In genomic region chr21:46393451-46393940, GRCh38 we compare ENCODE assay signal across 11 cellular contexts.
DNase-seq lines count a peak whose midpoint lies in the region; ATAC-seq and TF ChIP-seq lines count a peak whose summit lies in the region.
"Had no signal": no experiment of that assay in that cellular context is flagged by ENCODE, and none has a peak within 500 bp of the region (broad histone marks: within the 10 kb centered on the region; RNA-seq: fewer than 3 reads in every experiment).

No MANE protein-coding gene starts in this region.

- H3K4me3 ChIP-seq in endodermal cell (ENCODE audit: low read length): no peak overlapping the region

- H3K9ac ChIP-seq in endodermal cell (ENCODE audit: extremely low read depth, low read length, poor library complexity, severe bottlenecking): no peak overlapping the region

- DNase-seq in stimulated activated naive CD8-positive, alpha-beta T cell treated with anti-CD3 and anti-CD28 coated beads, Interleukin-15, amount 100 ng/mL, for 72 hours: no peak
- no peak for DNase-seq in stimulated activated naive CD8-positive, alpha-beta T cell treated with anti-CD3 and anti-CD28 coated beads, Interleukin-15, Interleukin-2, amounts not matched to agents 100 U/mL and 50 U/mL, for 24 hours
- DNase-seq in endodermal cell (no peak), nephron progenitor cell (no peak), kidney tubule cell (ENCODE audit: low spot score) (no peak)
- DNase-seq in activated naive CD4-positive, alpha-beta T cell treated with anti-CD3 and anti-CD28 coated beads, Interleukin-2, amount 10 ng/mL, durations not matched to agents 7 days and 5 days: no peak
- DNase-seq in CD4-positive, alpha-beta T cell: no peak
- DNase-seq: DND-41; stimulated activated CD4-positive, alpha-beta T cell treated with anti-CD3 and anti-CD28 coated beads, Interleukin-15, amount 100 ng/mL, for 24 hours had no signal

- no peak for ATAC-seq in stimulated activated naive CD8-positive, alpha-beta T cell treated with anti-CD3 and anti-CD28 coated beads, Interleukin-15, amount 100 ng/mL, for 72 hours
- ATAC-seq in stimulated activated naive CD8-positive, alpha-beta T cell treated with anti-CD3 and anti-CD28 coated beads, Interleukin-15, Interleukin-2, amounts not matched to agents 100 U/mL and 50 U/mL, for 24 hours: no peak
- no peak for ATAC-seq in HG02970 (IDR thresholded peaks at IDR 0.05; ENCODE audit: low FRiP score, unreplicated experiment)
- no peak for ATAC-seq in CD4-positive, alpha-beta T cell (ENCODE audit: poor library complexity)

- H3K4me3 Mint-ChIP-seq in stimulated activated naive CD8-positive, alpha-beta T cell treated with anti-CD3 and anti-CD28 coated beads, Interleukin-15, amount 100 ng/mL, for 72 hours: no peak overlapping the region
- H3K4me3 Mint-ChIP-seq in endodermal cell: no peak overlapping the region
- H3K4me3 Mint-ChIP-seq in nephron progenitor cell: no peak overlapping the region
- no peak overlapping the region for H3K4me3 Mint-ChIP-seq in activated naive CD4-positive, alpha-beta T cell treated with anti-CD3 and anti-CD28 coated beads, Interleukin-2, amount 10 ng/mL, durations not matched to agents 7 days and 5 days
- no peak overlapping the region for H3K4me3 Mint-ChIP-seq in CD4-positive, alpha-beta T cell
- H3K4me3 Mint-ChIP-seq: neural crest cell had no signal

- no peak for TF ChIP-seq CTCF in endodermal cell (conservative IDR thresholded peaks at IDR 0.05)
- TF ChIP-seq CTCF in nephron progenitor cell (IDR thresholded peaks at IDR 0.05): no peak
- no peak for TF ChIP-seq CTCF in CD4-positive, alpha-beta T cell (IDR thresholded peaks at IDR 0.05)

- peaks cover 46% of the 10 kb centered on the region for H3K36me3 ChIP-seq in endodermal cell (ENCODE audit: control insufficient read depth, insufficient read depth, low read length)

- no peaks in the 10 kb centered on the region for H3K27me3 ChIP-seq in endodermal cell (ENCODE audit: control insufficient read depth, insufficient read depth, low read length, poor library complexity, severe bottlenecking)
- H3K27me3 ChIP-seq in CD4-positive, alpha-beta T cell (ENCODE audit: control insufficient read depth, insufficient read depth, low read length): no peaks in the 10 kb centered on the region

- H3K4me1 Mint-ChIP-seq in stimulated activated naive CD8-positive, alpha-beta T cell treated with anti-CD3 and anti-CD28 coated beads, Interleukin-15, amount 100 ng/mL, for 72 hours: no peaks in the 10 kb centered on the region
- no peaks in the 10 kb centered on the region for H3K4me1 Mint-ChIP-seq in endodermal cell
- H3K4me1 Mint-ChIP-seq in nephron progenitor cell: peaks cover 42% of the 10 kb centered on the region
- no peaks in the 10 kb centered on the region for H3K4me1 Mint-ChIP-seq in activated naive CD4-positive, alpha-beta T cell treated with anti-CD3 and anti-CD28 coated beads, Interleukin-2, amount 10 ng/mL, durations not matched to agents 7 days and 5 days
- no peaks in the 10 kb centered on the region for H3K4me1 Mint-ChIP-seq in CD4-positive, alpha-beta T cell (ENCODE audit: low read depth)

- WGBS in endodermal cell (ENCODE audit: insufficient coverage in 1 of 2, insufficient read length in 1 of 2), 2 experiments: 91 to 94% methylated on average over 10 to 19 of the region's 19 CpGs

- H3K27me3 Mint-ChIP-seq in stimulated activated naive CD8-positive, alpha-beta T cell treated with anti-CD3 and anti-CD28 coated beads, Interleukin-15, amount 100 ng/mL, for 72 hours: no peaks in the 10 kb centered on the region
- H3K27me3 Mint-ChIP-seq in endodermal cell (ENCODE audit: insufficient read depth) (no peaks in the 10 kb centered on the region), nephron progenitor cell (ENCODE audit: low read depth, poor library complexity) (no peaks in the 10 kb centered on the region)
- H3K27me3 Mint-ChIP-seq in activated naive CD4-positive, alpha-beta T cell treated with anti-CD3 and anti-CD28 coated beads, Interleukin-2, amount 10 ng/mL, durations not matched to agents 7 days and 5 days: no peaks in the 10 kb centered on the region
- H3K27me3 Mint-ChIP-seq in CD4-positive, alpha-beta T cell: no peaks in the 10 kb centered on the region

- no peaks in the 10 kb centered on the region for H3K4me1 ChIP-seq in endodermal cell (ENCODE audit: control insufficient read depth, insufficient read depth, low read length)

- peak overlapping the region; percentile 68 for H3K27ac ChIP-seq in endodermal cell (ENCODE audit: low read depth, low read length)
- H3K27ac ChIP-seq in CD4-positive, alpha-beta T cell (ENCODE audit: low read depth, low read length): no peak overlapping the region

- no peaks in the 10 kb centered on the region for H3K9me3 Mint-ChIP-seq in stimulated activated naive CD8-positive, alpha-beta T cell treated with anti-CD3 and anti-CD28 coated beads, Interleukin-15, amount 100 ng/mL, for 72 hours
- H3K9me3 Mint-ChIP-seq in endodermal cell (no peaks in the 10 kb centered on the region), nephron progenitor cell (no peaks in the 10 kb centered on the region)
- no peaks in the 10 kb centered on the region for H3K9me3 Mint-ChIP-seq in activated naive CD4-positive, alpha-beta T cell treated with anti-CD3 and anti-CD28 coated beads, Interleukin-2, amount 10 ng/mL, durations not matched to agents 7 days and 5 days
- no peaks in the 10 kb centered on the region for H3K9me3 Mint-ChIP-seq in CD4-positive, alpha-beta T cell
- H3K9me3 Mint-ChIP-seq: neural crest cell had no signal

- peak overlapping the region; percentile 13 to 49 for H3K27ac Mint-ChIP-seq in stimulated activated naive CD8-positive, alpha-beta T cell treated with anti-CD3 and anti-CD28 coated beads, Interleukin-15, amount 100 ng/mL, for 72 hours
- H3K27ac Mint-ChIP-seq in endodermal cell (peak overlapping the region; percentile 72), nephron progenitor cell (peak overlapping the region; percentile 97)
- no peak overlapping the region for H3K27ac Mint-ChIP-seq in activated naive CD4-positive, alpha-beta T cell treated with anti-CD3 and anti-CD28 coated beads, Interleukin-2, amount 10 ng/mL, durations not matched to agents 7 days and 5 days
- H3K27ac Mint-ChIP-seq in CD4-positive, alpha-beta T cell: no peak overlapping the region

- POLR2A ChIA-PET in CD4-positive, alpha-beta T cell (lab: Charles Lee): interaction anchor here (0.7 kb wide), 1 partner anchor 159 kb away, joined by 3 read pairs; no protein-coding TSS in a partner anchor

- no peaks in the 10 kb centered on the region for H3K9me3 ChIP-seq in endodermal cell (ENCODE audit: control insufficient read depth, low read length)
- no peaks in the 10 kb centered on the region for H3K9me3 ChIP-seq in CD4-positive, alpha-beta T cell (ENCODE audit: control insufficient read depth, low read length)

- CTCF ChIA-PET in activated naive CD4-positive, alpha-beta T cell treated with anti-CD3 and anti-CD28 coated beads, Interleukin-2, amount 10 ng/mL, durations not matched to agents 7 days and 5 days (lab: Charles Lee): no interaction called here
- CTCF ChIA-PET in CD4-positive, alpha-beta T cell (lab: Charles Lee): no interaction called here

- intact Hi-C loops in CD4-positive, alpha-beta T cell (cut with DNase I, micrococcal nuclease): no loop called here

- H3K36me3 Mint-ChIP-seq in endodermal cell (ENCODE audit: low read depth): peaks cover 44% of the 10 kb centered on the region
- H3K36me3 Mint-ChIP-seq in nephron progenitor cell (ENCODE audit: low read depth): peaks cover 38% of the 10 kb centered on the region
- peaks cover 46% of the 10 kb centered on the region for H3K36me3 Mint-ChIP-seq in activated naive CD4-positive, alpha-beta T cell treated with anti-CD3 and anti-CD28 coated beads, Interleukin-2, amount 10 ng/mL, durations not matched to agents 7 days and 5 days
- peaks cover 65% of the 10 kb centered on the region for H3K36me3 Mint-ChIP-seq in CD4-positive, alpha-beta T cell (ENCODE audit: low read depth)

Comparison
In these comparisons a context has a peak if more than half of its experiments do, and no peak if none do; other contexts are left out.
1. H3K27ac Mint-ChIP-seq: peak in stimulated activated naive CD8-positive, alpha-beta T cell treated with anti-CD3 and anti-CD28 coated beads, Interleukin-15, amount 100 ng/mL, for 72 hours (2 of 2), endodermal cell (single experiment) and nephron progenitor cell (single experiment); none in activated naive CD4-positive, alpha-beta T cell treated with anti-CD3 and anti-CD28 coated beads, Interleukin-2, amount 10 ng/mL, durations not matched to agents 7 days and 5 days (single experiment) and CD4-positive, alpha-beta T cell (single experiment).